In genomic region chr4:70734971-70735370, GRCh38 we compare ENCODE assay signal across 8 cellular contexts. TPM values are rescaled to one million over a fixed set of nuclear protein-coding genes. Genes with fewer than 3 reads are reported as not detected.
A peak's percentile ranks its signal among the peaks of the same experiment; 100 is the strongest.
DNase-seq lines count a peak whose midpoint lies in the region; ATAC-seq and TF ChIP-seq lines count a peak whose summit lies in the region.

No MANE protein-coding gene starts in this region.

- WGBS in hepatocyte (ENCODE audit: low lambda C conversion rate, missing lambda C conversion rate), result 72% methylated on average over 3 of the region's 3 CpGs

- H3K27me3 ChIP-seq in A673 (replicated peaks; ENCODE audit: insufficient read depth, low read depth, low read length, poor library complexity) (no peaks in the 10 kb centered on the region), hepatocyte (no peaks in the 10 kb centered on the region), thoracic aorta (replicated peaks; ENCODE audit: insufficient read depth) (no peaks in the 10 kb centered on the region), BE2C (no peaks in the 10 kb centered on the region)

- peak overlapping the region; percentile 39 for H3K4me3 ChIP-seq in A673 (ENCODE audit: low read depth, low read length, poor library complexity, severe bottlenecking)
- peak overlapping the region; percentile 24 for H3K4me3 ChIP-seq in hepatocyte
- peak overlapping the region; percentile 65 for H3K4me3 ChIP-seq in thoracic aorta
- no peak overlapping the region for H3K4me3 ChIP-seq in BE2C (ENCODE audit: low read depth, low read length)

- H3K27me3 Mint-ChIP-seq in activated CD4-positive, alpha-beta memory T cell treated with anti-CD3 and anti-CD28 coated beads, Interleukin-2, amount 10 ng/mL, durations not matched to agents 7 days and 5 days, result no peaks in the 10 kb centered on the region

- peak overlapping the region; percentile 67 for H2AFZ ChIP-seq in hepatocyte

- no peaks in the 10 kb centered on the region for H4K20me1 ChIP-seq in hepatocyte (ENCODE audit: insufficient read depth, poor library complexity, severe bottlenecking)

- no peaks in the 10 kb centered on the region for H3K9me3 ChIP-seq in A673 (ENCODE audit: low read depth, low read length, poor library complexity, severe bottlenecking)
- H3K9me3 ChIP-seq in hepatocyte (ENCODE audit: low read depth), result no peaks in the 10 kb centered on the region
- no peaks in the 10 kb centered on the region for H3K9me3 ChIP-seq in thoracic aorta
- H3K9me3 ChIP-seq in BE2C, result no peaks in the 10 kb centered on the region; the same call in 1 of the 2 replicates

- H3K27ac ChIP-seq in A673 (ENCODE audit: low read depth, low read length, poor library complexity, severe bottlenecking), result peak overlapping the region; percentile 76
- peak overlapping the region; percentile 83 for H3K27ac ChIP-seq in hepatocyte
- peak overlapping the region; percentile 39 to 59 for H3K27ac ChIP-seq in thoracic aorta

- peak; percentile 5 for DNase-seq in A673 (ENCODE audit: low spot score)
- DNase-seq in activated CD4-positive, alpha-beta memory T cell treated with anti-CD3 and anti-CD28 coated beads, Interleukin-2, amount 10 ng/mL, durations not matched to agents 7 days and 5 days, result no peak
- DNase-seq in hepatocyte (ENCODE audit: low spot score), result no peak
- no peak for DNase-seq in thoracic aorta (ENCODE audit: low spot score)
- no peak for DNase-seq in SIG-M5 treated with dmso at 0.1 percent for 504 hours (lab: John Stamatoyannopoulos, UW; ENCODE audit: unreplicated experiment)
- no peak for DNase-seq in GM19238 (ENCODE audit: insufficient read length, low spot score)
- DNase-seq in BE2C, result no peak

- H3K4me1 ChIP-seq in A673 (ENCODE audit: insufficient read depth, low read length, poor library complexity, severe bottlenecking), result peaks cover 2% of the 10 kb centered on the region
- peaks cover 1% of the 10 kb centered on the region for H3K4me1 ChIP-seq in hepatocyte (ENCODE audit: insufficient read depth)
- peaks cover 14 to 29% of the 10 kb centered on the region in 2 donors for H3K4me1 ChIP-seq in thoracic aorta (ENCODE audit: control insufficient read depth in 1 of 2, low read depth in 2 of 2)
- H3K4me1 ChIP-seq in BE2C, result peaks cover 3% of the 10 kb centered on the region; the same call in 1 of the 2 replicates

- no peaks in the 10 kb centered on the region for H3K9me2 ChIP-seq in hepatocyte (replicated peaks; ENCODE audit: insufficient read depth)

- peak overlapping the region; percentile 79 for H3K4me2 ChIP-seq in hepatocyte

- peaks cover 66% of the 10 kb centered on the region for H3K79me2 ChIP-seq in hepatocyte

- no peaks in the 10 kb centered on the region for H3K36me3 Mint-ChIP-seq in activated CD4-positive, alpha-beta memory T cell treated with anti-CD3 and anti-CD28 coated beads, Interleukin-2, amount 10 ng/mL, durations not matched to agents 7 days and 5 days (ENCODE audit: low read depth)

- H3K4me1 Mint-ChIP-seq in activated CD4-positive, alpha-beta memory T cell treated with anti-CD3 and anti-CD28 coated beads, Interleukin-2, amount 10 ng/mL, durations not matched to agents 7 days and 5 days, result peaks cover 36% of the 10 kb centered on the region

- POLR2A ChIA-PET in A673 (lab: Charles Lee; ENCODE audit: low non-redundant PET), result no interaction called here
- POLR2A ChIA-PET in activated CD4-positive, alpha-beta memory T cell treated with anti-CD3 and anti-CD28 coated beads, Interleukin-2, amount 10 ng/mL, durations not matched to agents 7 days and 5 days (lab: Charles Lee), result interaction anchor here (0.8 to 5.0 kb wide), 12 partner anchors 11 to 258 kb away, joined by 3 to 40 read pairs (median 4); partner anchors contain the start of genes DCK, GRSF1, RUFY3 and UTP3

- ATAC-seq in HG02588 (IDR thresholded peaks at IDR 0.05; ENCODE audit: unreplicated experiment) (peak; percentile 14), thoracic aorta (ENCODE audit: insufficient number of reproducible peaks, low FRiP score, low read depth) (no peak)

- CTCF ChIA-PET in A673 (lab: Charles Lee), result no interaction called here
- CTCF ChIA-PET in activated CD4-positive, alpha-beta memory T cell treated with anti-CD3 and anti-CD28 coated beads, Interleukin-2, amount 10 ng/mL, durations not matched to agents 7 days and 5 days (lab: Charles Lee), result interaction anchor here (0.8 to 2.9 kb wide), 23 partner anchors 9 to 275 kb away, joined by 3 to 34 read pairs (median 5); partner anchors contain the start of genes DCK, GRSF1, MOB1B and RUFY3

- TSS peak; percentile 25 for BruUV-seq in A673 (replicated peaks; lab: Mats Ljungman, UMichigan)

- peak overlapping the region; percentile 83 for H3K27ac Mint-ChIP-seq in activated CD4-positive, alpha-beta memory T cell treated with anti-CD3 and anti-CD28 coated beads, Interleukin-2, amount 10 ng/mL, durations not matched to agents 7 days and 5 days

- H3K9me3 Mint-ChIP-seq in activated CD4-positive, alpha-beta memory T cell treated with anti-CD3 and anti-CD28 coated beads, Interleukin-2, amount 10 ng/mL, durations not matched to agents 7 days and 5 days, result no peaks in the 10 kb centered on the region

- TF ChIP-seq CTCF in A673 (conservative IDR thresholded peaks at IDR 0.05; ENCODE audit: low read depth, low read length) (no peak), hepatocyte (IDR thresholded peaks at IDR 0.05; ENCODE audit: poor library complexity) (no peak), thoracic aorta (IDR thresholded peaks at IDR 0.05) (no peak), BE2C (IDR thresholded peaks at IDR 0.05; ENCODE audit: low read depth, low read length) (no peak)

- H3K4me3 Mint-ChIP-seq in activated CD4-positive, alpha-beta memory T cell treated with anti-CD3 and anti-CD28 coated beads, Interleukin-2, amount 10 ng/mL, durations not matched to agents 7 days and 5 days, result peak overlapping the region; percentile 62

- H3K36me3 ChIP-seq in A673 (ENCODE audit: insufficient read depth, low read length, poor library complexity, severe bottlenecking) (no peaks in the 10 kb centered on the region), hepatocyte (replicated peaks; ENCODE audit: insufficient read depth, low read depth) (no peaks in the 10 kb centered on the region), thoracic aorta (no peaks in the 10 kb centered on the region), BE2C (peaks cover 11% of the 10 kb centered on the region; the same call in 1 of the 2 replicates)

- intact Hi-C loops in A673 (cut with micrococcal nuclease; ENCODE audit: unreplicated experiment), result no loop called here

RNA-seq across cellular contexts. Expression of gene RUFY3, which starts 13.2 kb away (rescaled TPM):
- total RNA-seq in A673 (2021) (25.1 and 27.5 TPM in 2 replicates), hepatocyte (31.2 and 40.1 TPM in 2 replicates), thoracic aorta (10 to 100 TPM; 72.7 to 100.0 TPM)
- 1 to 10 TPM; 9.1 to 9.7 TPM for total RNA-seq in activated CD4-positive, alpha-beta memory T cell treated with anti-CD3 and anti-CD28 coated beads, Interleukin-2, amount 10 ng/mL, durations not matched to agents 7 days and 5 days
- 22.2 and 25.6 TPM in 2 replicates for polyA plus RNA-seq in hepatocyte
- polyA plus RNA-seq in BE2C (2012; ENCODE audit: insufficient read depth, insufficient read length, low read depth), result 43.0 TPM

RNA-seq across cellular contexts. Expression of gene UTP3, which starts 46.6 kb away (rescaled TPM):
- 16.2 and 17.1 TPM in 2 replicates for total RNA-seq in A673 (2021)
- total RNA-seq in activated CD4-positive, alpha-beta memory T cell treated with anti-CD3 and anti-CD28 coated beads, Interleukin-2, amount 10 ng/mL, durations not matched to agents 7 days and 5 days, result 10 to 100 TPM; 28.7 to 28.9 TPM
- total RNA-seq in hepatocyte, result 16.2 and 19.8 TPM in 2 replicates
- 12.0 and 13.9 TPM in 2 replicates for polyA plus RNA-seq in hepatocyte
- 10 to 100 TPM; 15.2 to 32.6 TPM for total RNA-seq in thoracic aorta
- polyA plus RNA-seq in BE2C (2012; ENCODE audit: insufficient read depth, insufficient read length, low read depth), result 78.0 TPM
